Comparison of ENCODE assay signal across 19 cellular contexts in the genomic region with DNA sequence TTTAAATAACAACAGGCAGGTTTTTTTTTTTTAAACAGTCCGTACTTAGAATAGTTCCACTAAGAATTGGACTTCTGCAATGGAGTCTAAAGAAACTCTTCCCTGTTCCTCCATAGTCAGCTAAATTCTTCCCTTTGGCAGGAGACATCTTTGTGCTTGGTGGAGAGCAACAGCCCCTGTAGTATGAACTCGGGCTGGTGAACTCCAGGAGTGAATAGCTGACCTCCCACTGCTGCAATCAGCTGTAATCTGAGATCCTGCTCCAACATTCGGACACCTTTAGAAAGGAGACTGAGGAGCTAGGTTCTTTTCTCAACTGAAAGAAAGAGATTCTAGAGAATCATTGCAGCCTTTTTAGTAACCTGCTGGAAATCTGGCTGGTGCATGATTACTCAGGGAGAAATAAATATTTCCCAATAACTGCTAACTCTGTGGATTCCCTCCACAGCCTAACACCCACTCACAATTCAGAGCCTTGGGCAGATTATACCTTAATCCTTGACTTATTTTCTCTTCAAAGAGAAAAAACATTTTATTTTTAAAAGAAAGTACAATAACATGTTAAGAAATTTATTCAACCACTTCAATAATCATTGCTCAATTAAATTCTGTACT. TPM values are rescaled to one million over a fixed set of nuclear protein-coding genes. Genes with fewer than 3 reads are reported as not detected.
DNase-seq lines count a peak whose midpoint lies in the region; ATAC-seq and TF ChIP-seq lines count a peak whose summit lies in the region.
"Had no signal": no experiment of that assay in that cellular context is flagged by ENCODE, and none has a peak within 500 bp of the region (broad histone marks: within the 10 kb centered on the region; RNA-seq: fewer than 3 reads in every experiment).

No MANE protein-coding gene starts in this region.

- no peaks in the 10 kb centered on the region for H3F3A ChIP-seq in PC-9 (ENCODE audit: insufficient read depth, low read depth)

- H3K4me3 ChIP-seq in H7 (ENCODE audit: insufficient read depth, low read depth, low read length) (no peak overlapping the region), HUES48 (ENCODE audit: low read depth, low read length) (0 out of 2 replicates have a peak overlapping the region, but pooled peaks have one; percentile 22), PC-9 (no peak overlapping the region)
- H3K4me3 ChIP-seq: Peyer's patch, SK-N-MC had no signal

- peaks cover 5% of the 10 kb centered on the region for H3K27me3 Mint-ChIP-seq in nephron progenitor cell (ENCODE audit: low read depth, poor library complexity)

- intact Hi-C loops in PC-9 (cut with micrococcal nuclease; ENCODE audit: unreplicated experiment), result no loop called here

- CTCF ChIA-PET in PC-9 (lab: Charles Lee), result interaction anchor here (0.5 kb wide), 1 partner anchor 128 kb away, joined by 3 read pairs; no protein-coding TSS in a partner anchor

- H3K36me3 ChIP-seq in H7 (replicated peaks; ENCODE audit: control insufficient read depth, insufficient read depth, low read length) (no peaks in the 10 kb centered on the region), HUES48 (ENCODE audit: control insufficient read depth, insufficient read depth, low read length) (no peaks in the 10 kb centered on the region), PC-9 (ENCODE audit: low read depth) (no peaks in the 10 kb centered on the region)
- H3K36me3 ChIP-seq: Peyer's patch had no signal

- H3K4me1 Mint-ChIP-seq in nephron progenitor cell, result peaks cover 44% of the 10 kb centered on the region
- H3K4me1 Mint-ChIP-seq: IgD-negative memory B cell had no signal

- H3K27ac ChIP-seq in HUES48 (ENCODE audit: low read depth, low read length) (peak overlapping the region; percentile 74), PC-9 (no peak overlapping the region)
- H3K27ac ChIP-seq: Peyer's patch, SK-N-MC had no signal

- H3K27me3 ChIP-seq in H7 (ENCODE audit: control insufficient read depth, insufficient read depth, low read length) (no peaks in the 10 kb centered on the region), HUES48 (ENCODE audit: control insufficient read depth, insufficient read depth, low read length) (no peaks in the 10 kb centered on the region), PC-9 (ENCODE audit: insufficient read depth, low read depth) (no peaks in the 10 kb centered on the region)
- H3K27me3 ChIP-seq: Peyer's patch had no signal

- peak overlapping the region; percentile 43 for H3K27ac Mint-ChIP-seq in nephron progenitor cell

- no peak overlapping the region for H3K9ac ChIP-seq in HUES48 (ENCODE audit: low read depth, low read length)

- H3K4me3 Mint-ChIP-seq in nephron progenitor cell, result peak overlapping the region; percentile 14
- H3K4me3 Mint-ChIP-seq: IgD-negative memory B cell had no signal

- BruUV-seq in PC-9 (replicated peaks; lab: Mats Ljungman, UMichigan), result no TSS peak

- H3K4me2 ChIP-seq in PC-9, result no peak overlapping the region

- no peaks in the 10 kb centered on the region for H3K36me3 Mint-ChIP-seq in nephron progenitor cell (ENCODE audit: low read depth)
- H3K36me3 Mint-ChIP-seq: IgD-negative memory B cell had no signal

- H3K4me1 ChIP-seq in HUES48 (ENCODE audit: control insufficient read depth, insufficient read depth, low read length), result peaks cover 45% of the 10 kb centered on the region
- H3K4me1 ChIP-seq in PC-9 (replicated peaks; ENCODE audit: insufficient read depth), result no peaks in the 10 kb centered on the region
- H3K4me1 ChIP-seq: Peyer's patch had no signal

- H3K79me2 ChIP-seq in PC-9 (ENCODE audit: low read depth), result no peaks in the 10 kb centered on the region

- TF ChIP-seq CTCF in nephron progenitor cell (IDR thresholded peaks at IDR 0.05), result no peak
- TF ChIP-seq CTCF in PC-9 (conservative IDR thresholded peaks at IDR 0.05), result no peak

- POLR2A ChIA-PET in PC-9 (lab: Charles Lee; ENCODE audit: unreplicated experiment), result no interaction called here

- ATAC-seq in HG03521 (IDR thresholded peaks at IDR 0.05; ENCODE audit: unreplicated experiment), result no peak
- no peak for ATAC-seq in GM21390 (IDR thresholded peaks at IDR 0.05; ENCODE audit: unreplicated experiment)
- ATAC-seq: HCT116 had no signal

- DNase-seq in H7 (peak; percentile 15), iPS DF 19.7 (ENCODE audit: low read depth, low spot score) (peak; percentile 71), nephron progenitor cell (peak; percentile 14), PC-9 (no peak)
- DNase-seq: ACHN, AML-193, COR-L47, MV-4-11, NCI-H2171 treated with DMSO at 0.1 percent for 48 hours, NCI-H446 treated with DMSO at 0.1 percent for 48 hours, NCI-H774, Peyer's patch had no signal

- no peaks in the 10 kb centered on the region for H4K20me1 ChIP-seq in PC-9 (ENCODE audit: insufficient read depth)

- no peaks in the 10 kb centered on the region for H3K9me3 Mint-ChIP-seq in nephron progenitor cell

- H2AFZ ChIP-seq in PC-9, result no peak overlapping the region

- H3K9me3 ChIP-seq in HUES48 (ENCODE audit: control insufficient read depth, insufficient read depth, low read length) (no peaks in the 10 kb centered on the region), PC-9 (ENCODE audit: insufficient read depth, low read depth) (no peaks in the 10 kb centered on the region; the same call in 1 of the 2 replicates)

- H3K9me2 ChIP-seq in PC-9 (ENCODE audit: insufficient read depth), result no peaks in the 10 kb centered on the region

RNA-seq across cellular contexts. Expression of gene DBX2, which starts 25.6 kb away (rescaled TPM):
- total RNA-seq in H7 (2014; rRNA removed; shearing (Covaris generic)), result not detected in 2 replicates
- total RNA-seq in PC-9 (2021), result not detected in 2 replicates
- total RNA-seq: LHCN-M2, Peyer's patch had no signal

Comparison
In these comparisons a context has a peak if more than half of its experiments do, and no peak if none do; other contexts are left out.
1. DNase-seq: peak in H7 (single experiment), iPS DF 19.7 (single experiment) and nephron progenitor cell (single experiment); none in PC-9 (0 of 2).